Comparison of ENCODE assay signal across 8 cellular contexts in genomic region chr3:6799264-6799915, GRCh38.
A peak's percentile ranks its signal among the peaks of the same experiment; 100 is the strongest.
DNase-seq lines count a peak whose midpoint lies in the region; TF ChIP-seq lines count a peak whose summit lies in the region.

No MANE protein-coding gene starts in this region.

- DNase-seq in GM12864 (ENCODE audit: low read depth) (peak; percentile 10), HEK293T (ENCODE audit: extremely low spot score) (peak; percentile 30), inferior parietal cortex (ENCODE audit: extremely low spot score) (peak; percentile 56), NCI-H1930 (lab: John Stamatoyannopoulos, UW) (no peak)
- DNase-seq in activated naive CD4-positive, alpha-beta T cell treated with anti-CD3 and anti-CD28 coated beads for 36 hours = peak; percentile 62
- DNase-seq in stimulated activated CD8-positive, alpha-beta memory T cell treated with anti-CD3 and anti-CD28 coated beads, Interleukin-4, amount 100 ng/mL, for 48 hours = peak; percentile 63

- H3K27ac Mint-ChIP-seq in activated naive CD4-positive, alpha-beta T cell treated with anti-CD3 and anti-CD28 coated beads for 36 hours = no peak overlapping the region

- H3F3A ChIP-seq in Loucy (ENCODE audit: low read depth) = no peaks in the 10 kb centered on the region

- H3K36me3 ChIP-seq in Loucy (ENCODE audit: insufficient read depth, low read length) = no peaks in the 10 kb centered on the region

- H3K4me3 Mint-ChIP-seq in activated naive CD4-positive, alpha-beta T cell treated with anti-CD3 and anti-CD28 coated beads for 36 hours = no peak overlapping the region

- no peaks in the 10 kb centered on the region for H3K9me3 Mint-ChIP-seq in activated naive CD4-positive, alpha-beta T cell treated with anti-CD3 and anti-CD28 coated beads for 36 hours

- CTCF ChIA-PET in HEK293T (lab: Yijun Ruan, JAX) = no interaction called here
- CTCF ChIA-PET in activated naive CD4-positive, alpha-beta T cell treated with anti-CD3 and anti-CD28 coated beads for 36 hours (lab: Charles Lee) = interaction anchor here (0.7 kb wide), 1 partner anchor 1287 kb away, joined by 3 read pairs; no protein-coding TSS in a partner anchor

- no peaks in the 10 kb centered on the region for H3K79me2 ChIP-seq in Loucy (ENCODE audit: insufficient read depth, low read length)

- POLR2A ChIA-PET in HEK293T (lab: Yijun Ruan, JAX) = no interaction called here

- H3K27me3 Mint-ChIP-seq in activated naive CD4-positive, alpha-beta T cell treated with anti-CD3 and anti-CD28 coated beads for 36 hours (ENCODE audit: low read depth) = no peaks in the 10 kb centered on the region

- H3K4me3 ChIP-seq in GM12864 (ENCODE audit: low read depth, low read length) = no peak overlapping the region
- H3K4me3 ChIP-seq in Loucy (ENCODE audit: low read length, poor library complexity, severe bottlenecking) = no peak overlapping the region

- H3K4me1 ChIP-seq in Loucy (ENCODE audit: insufficient read depth, low read length, poor library complexity, severe bottlenecking) = no peaks in the 10 kb centered on the region

- H3K4me2 ChIP-seq in Loucy (ENCODE audit: low read depth, low read length, poor library complexity, severe bottlenecking) = no peak overlapping the region

- H3K36me3 Mint-ChIP-seq in activated naive CD4-positive, alpha-beta T cell treated with anti-CD3 and anti-CD28 coated beads for 36 hours (ENCODE audit: low read depth) = no peaks in the 10 kb centered on the region

- no peaks in the 10 kb centered on the region for H3K4me1 Mint-ChIP-seq in activated naive CD4-positive, alpha-beta T cell treated with anti-CD3 and anti-CD28 coated beads for 36 hours (ENCODE audit: low read depth)

- TF ChIP-seq CTCF in 22Rv1 (IDR thresholded peaks at IDR 0.05) (peak; percentile 89), GM12864 (IDR thresholded peaks at IDR 0.05; ENCODE audit: low read depth, low read length, missing control alignments) (peak; percentile 88), Loucy (conservative IDR thresholded peaks at IDR 0.05; ENCODE audit: low read length) (peak; percentile 88)

- H4K20me1 ChIP-seq in Loucy (ENCODE audit: insufficient read depth, low read length, poor library complexity, severe bottlenecking) = no peaks in the 10 kb centered on the region

- no peak overlapping the region for H3K9ac ChIP-seq in Loucy (ENCODE audit: low read depth, low read length, poor library complexity, severe bottlenecking)

- no peaks in the 10 kb centered on the region for H3K9me2 ChIP-seq in Loucy (replicated peaks; ENCODE audit: low read depth, low read length)

- H3K27me3 ChIP-seq in Loucy (ENCODE audit: insufficient read depth, low read length, poor library complexity, severe bottlenecking) = no peaks in the 10 kb centered on the region

- intact Hi-C loops in activated naive CD4-positive, alpha-beta T cell treated with anti-CD3 and anti-CD28 coated beads for 36 hours (cut with micrococcal nuclease) = loop anchor here (1.0 to 5.0 kb wide), 3 partner anchors 595 to 1572 kb away; no protein-coding TSS in a partner anchor

- H3K9me3 ChIP-seq in Loucy (ENCODE audit: insufficient read depth, low read depth, low read length) = no peaks in the 10 kb centered on the region

- H3K27ac ChIP-seq in 22Rv1 = no peak overlapping the region

- no peak overlapping the region for H2AFZ ChIP-seq in Loucy (ENCODE audit: low read length)

TF ChIP-seq in HEK293T, 16 proteins besides CTCF, POLR2A, EP300 and RAD21:
- TF ChIP-seq FOXK2 (IDR thresholded peaks at IDR 0.05) = no peak

Comparison
In these comparisons a context has a peak if more than half of its experiments do, and no peak if none do; other contexts are left out.
1. DNase-seq: peak in GM12864 (single experiment), HEK293T (single experiment), activated naive CD4-positive, alpha-beta T cell treated with anti-CD3 and anti-CD28 coated beads for 36 hours (single experiment), inferior parietal cortex (single experiment) and stimulated activated CD8-positive, alpha-beta memory T cell treated with anti-CD3 and anti-CD28 coated beads, Interleukin-4, amount 100 ng/mL, for 48 hours (single experiment); none in NCI-H1930 (0 of 2).
2. Peak in every context shown above with its lines, with median percentiles within 50 percentile points of each other: CTCF ChIP-seq.